ENCODE assay signal across 7 cellular contexts in genomic region chr15:74788716-74789151, GRCh38. TPM values are rescaled to one million over a fixed set of nuclear protein-coding genes. Genes with fewer than 3 reads are reported as not detected.
DNase-seq lines count a peak whose midpoint lies in the region; ATAC-seq, FAIRE-seq and TF ChIP-seq lines count a peak whose summit lies in the region.

No MANE protein-coding gene starts in this region.

- no peak overlapping the region for H2AFZ ChIP-seq in keratinocyte (ENCODE audit: control insufficient read depth, low read length)

- ATAC-seq in GM19035 (IDR thresholded peaks at IDR 0.05; ENCODE audit: unreplicated experiment) = peak; percentile 33
- ATAC-seq in HG02885 (IDR thresholded peaks at IDR 0.05; ENCODE audit: poor library complexity, unreplicated experiment) = peak; percentile 34
- ATAC-seq in WTC11 = peak; percentile 19

- H3K4me1 Mint-ChIP-seq in WTC11 = peaks cover 46% of the 10 kb centered on the region

- TF ChIP-seq CTCF in WTC11 (IDR thresholded peaks at IDR 0.05) = no peak
- no peak for TF ChIP-seq CTCF in keratinocyte (optimal IDR thresholded peaks at IDR 0.05 in 1 of 3, IDR thresholded peaks at IDR 0.05 in 1 of 3, conservative IDR thresholded peaks at IDR 0.05 in 1 of 3; ENCODE audit: extremely low read depth in 1 of 3, insufficient read depth in 2 of 3, low read length in 3 of 3)

- peak overlapping the region; percentile 46 for H3K4me2 ChIP-seq in keratinocyte (ENCODE audit: control insufficient read depth, extremely low read depth, insufficient read depth, low read depth, low read length)

- H3K9me3 ChIP-seq in keratinocyte (ENCODE audit: control insufficient read depth, low read depth, low read length) = no peaks in the 10 kb centered on the region

- DNase-seq in WTC11 (ENCODE audit: low spot score) (peak; percentile 48), keratinocyte (ENCODE audit: low read depth, low spot score) (no peak), CD1c-positive myeloid dendritic cell (ENCODE audit: extremely low spot score) (no peak), A172 (ENCODE audit: low spot score) (no peak), NCI-H2196 (lab: John Stamatoyannopoulos, UW; ENCODE audit: unreplicated experiment) (no peak)

- peaks cover 92% of the 10 kb centered on the region for H3K79me2 ChIP-seq in keratinocyte (ENCODE audit: control insufficient read depth, insufficient read depth, low read length)

- H3K4me1 ChIP-seq in keratinocyte (ENCODE audit: control insufficient read depth, extremely low read depth, insufficient read depth, low read length) = peaks cover 71% of the 10 kb centered on the region

- H3K27me3 Mint-ChIP-seq in WTC11 (ENCODE audit: low read depth) = no peaks in the 10 kb centered on the region; the same call in 1 of the 2 replicates

- peak overlapping the region; percentile 4 for H3K9ac ChIP-seq in keratinocyte (ENCODE audit: control insufficient read depth, extremely low read depth, insufficient read depth, low read length)

- no peak for FAIRE-seq in keratinocyte (lab: Jason Lieb, UNC)

- H3K36me3 Mint-ChIP-seq in WTC11 = no peaks in the 10 kb centered on the region

- CTCF ChIA-PET in WTC11 (lab: Charles Lee) = interaction anchor here (0.9 to 14.8 kb wide), 17 partner anchors 10 to 207 kb away, joined by 3 to 360 read pairs (median 10); partner anchors contain the start of genes CPLX3, FAM219B and SCAMP5

- POLR2A ChIA-PET in WTC11 (lab: Charles Lee) = interaction anchor here (0.6 kb wide), 1 partner anchor 17 kb away, joined by 3 read pairs; no protein-coding TSS in a partner anchor

- no peak overlapping the region for H3K27ac Mint-ChIP-seq in WTC11

- 0 out of 2 replicates have a peak overlapping the region, but pooled peaks have one; percentile 24 for H3K4me3 Mint-ChIP-seq in WTC11

- dilution Hi-C loops in keratinocyte (cut with MboI; ENCODE audit: extremely low pct_ligation_motif_present, low sequenced_read_pairs) = no loop called here

- H3K4me3 ChIP-seq in keratinocyte (ENCODE audit: control insufficient read depth in 2 of 3, extremely low read depth in 1 of 3, insufficient read depth in 2 of 3, low read depth in 1 of 3, low read length in 3 of 3) = no peak overlapping the region

- peaks cover 18% of the 10 kb centered on the region for H3K9me1 ChIP-seq in keratinocyte (ENCODE audit: control insufficient read depth, extremely low read depth, insufficient read depth, low read length)

- no peak overlapping the region for H3K27ac ChIP-seq in keratinocyte (ENCODE audit: control insufficient read depth, insufficient read depth, low read length)

- H3K9me3 Mint-ChIP-seq in WTC11 = no peaks in the 10 kb centered on the region

- H4K20me1 ChIP-seq in keratinocyte (ENCODE audit: control insufficient read depth, extremely low read depth, insufficient read depth, low read length) = peaks cover 35% of the 10 kb centered on the region

- peaks cover 3 to 10% of the 10 kb centered on the region in 2 experiments for H3K36me3 ChIP-seq in keratinocyte (ENCODE audit: control insufficient read depth in 2 of 2, extremely low read depth in 1 of 2, insufficient read depth in 2 of 2, low read length in 2 of 2)

- no peaks in the 10 kb centered on the region for H3K27me3 ChIP-seq in keratinocyte (ENCODE audit: control insufficient read depth, extremely low read depth, insufficient read depth, low read length)

TF ChIP-seq in WTC11, 78 proteins besides CTCF, POLR2A, EP300 and RAD21 (continues in another document):
- TF ChIP-seq ZNF416 (CRISPR knock-in tag; IDR thresholded peaks at IDR 0.05) (no peak), SMAD3 (CRISPR knock-in tag; IDR thresholded peaks at IDR 0.05; ENCODE audit: borderline replicate concordance) (no peak), ZNF512 (CRISPR knock-in tag; IDR thresholded peaks at IDR 0.05; ENCODE audit: borderline replicate concordance) (no peak), JUN (CRISPR knock-in tag; IDR thresholded peaks at IDR 0.05) (0 out of 2 replicates have a peak, but pooled peaks have one; percentile 30)
- TF ChIP-seq, protein P1, sequence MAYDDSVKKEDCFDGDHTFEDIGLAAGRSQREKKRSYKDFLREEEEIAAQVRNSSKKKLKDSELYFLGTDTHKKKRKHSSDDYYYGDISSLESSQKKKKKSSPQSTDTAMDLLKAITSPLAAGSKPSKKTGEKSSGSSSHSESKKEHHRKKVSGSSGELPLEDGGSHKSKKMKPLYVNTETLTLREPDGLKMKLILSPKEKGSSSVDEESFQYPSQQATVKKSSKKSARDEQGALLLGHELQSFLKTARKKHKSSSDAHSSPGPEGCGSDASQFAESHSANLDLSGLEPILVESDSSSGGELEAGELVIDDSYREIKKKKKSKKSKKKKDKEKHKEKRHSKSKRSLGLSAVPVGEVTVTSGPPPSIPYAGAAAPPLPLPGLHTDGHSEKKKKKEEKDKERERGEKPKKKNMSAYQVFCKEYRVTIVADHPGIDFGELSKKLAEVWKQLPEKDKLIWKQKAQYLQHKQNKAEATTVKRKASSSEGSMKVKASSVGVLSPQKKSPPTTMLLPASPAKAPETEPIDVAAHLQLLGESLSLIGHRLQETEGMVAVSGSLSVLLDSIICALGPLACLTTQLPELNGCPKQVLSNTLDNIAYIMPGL (CRISPR knock-in tag; IDR thresholded peaks at IDR 0.05) = peak; percentile 38; the same call in 1 of the 2 replicates

RNA-seq across cellular contexts. Expression of gene CSK, which starts 6.9 kb away (rescaled TPM):
- 55.1 to 55.9 TPM (median 55.3 TPM) in 3 replicates for total RNA-seq in WTC11 (2021)
- polyA plus RNA-seq in keratinocyte = 14.9 to 41.5 TPM (median 17.2 TPM) in 3 replicates
- 16.8 TPM for polyA plus RNA-seq in keratinocyte (2011; ENCODE audit: low read depth)
- polyA plus RNA-seq in keratinocyte (2011; cell fraction: cytosol; rRNA removed) = 19.4 and 37.7 TPM in 2 replicates
- polyA plus RNA-seq in keratinocyte (2011; cell fraction: nucleus; rRNA removed) = 40.0 and 50.1 TPM in 2 replicates
- 38.6 and 52.8 TPM in 2 replicates for polyA plus RNA-seq in keratinocyte (2012; ENCODE audit: low replicate concordance)
- polyA minus RNA-seq in keratinocyte = 22.1 to 111 TPM (median 39.2 TPM) in 3 replicates
- polyA minus RNA-seq in keratinocyte (2011; cell fraction: cytosol; rRNA and poly(A)+ RNA removed) = 47.0 TPM
- 26.1 and 28.3 TPM in 2 replicates for polyA minus RNA-seq in keratinocyte (2011; cell fraction: nucleus; rRNA and poly(A)+ RNA removed)
- 28.3 and 29.8 TPM in 2 replicates for total RNA-seq in A172 (2014; rRNA removed; shearing (Covaris generic))

RNA-seq across cellular contexts. Expression of gene LMAN1L, which starts 23.9 kb away (rescaled TPM):
- total RNA-seq in WTC11 (2021) = not detected in 3 replicates
- polyA plus RNA-seq in keratinocyte = not detected in 3 replicates
- polyA plus RNA-seq in keratinocyte (2011; ENCODE audit: low read depth) = not detected
- polyA plus RNA-seq in keratinocyte (2011; cell fraction: cytosol; rRNA removed) = not detected in 2 replicates
- 0.05 and 0.22 TPM in 2 replicates for polyA plus RNA-seq in keratinocyte (2011; cell fraction: nucleus; rRNA removed)
- polyA plus RNA-seq in keratinocyte (2012; ENCODE audit: low replicate concordance) = not detected in 2 replicates
- polyA minus RNA-seq in keratinocyte = 0.36 to 0.38 TPM in 2 of 3 replicates, not detected in the other
- not detected for polyA minus RNA-seq in keratinocyte (2011; cell fraction: cytosol; rRNA and poly(A)+ RNA removed)
- 0.21 and 0.31 TPM in 2 replicates for polyA minus RNA-seq in keratinocyte (2011; cell fraction: nucleus; rRNA and poly(A)+ RNA removed)
- total RNA-seq in A172 (2014; rRNA removed; shearing (Covaris generic)) = not detected in 2 replicates

RNA-seq across cellular contexts. Expression of gene CPLX3, which starts 37.7 kb away (rescaled TPM):
- total RNA-seq in WTC11 (2021) = 0.09 to 0.21 TPM (median 0.09 TPM) in 3 replicates
- 0.03 TPM in 1 of 3 replicates, not detected in the others for polyA plus RNA-seq in keratinocyte
- not detected for polyA plus RNA-seq in keratinocyte (2011; ENCODE audit: low read depth)
- polyA plus RNA-seq in keratinocyte (2011; cell fraction: cytosol; rRNA removed) = not detected in 2 replicates
- polyA plus RNA-seq in keratinocyte (2011; cell fraction: nucleus; rRNA removed) = 0.13 and 0.27 TPM in 2 replicates
- polyA plus RNA-seq in keratinocyte (2012; ENCODE audit: low replicate concordance) = 0.18 TPM in 1 of 2 replicates, not detected in the other
- not detected in 3 replicates for polyA minus RNA-seq in keratinocyte
- polyA minus RNA-seq in keratinocyte (2011; cell fraction: cytosol; rRNA and poly(A)+ RNA removed) = not detected
- not detected in 2 replicates for polyA minus RNA-seq in keratinocyte (2011; cell fraction: nucleus; rRNA and poly(A)+ RNA removed)
- total RNA-seq in A172 (2014; rRNA removed; shearing (Covaris generic)) = not detected in 2 replicates

RNA-seq across cellular contexts. Expression of gene CYP1A2, which starts 40.1 kb away (rescaled TPM):
- total RNA-seq in WTC11 (2021) = 0.07 TPM in 1 of 3 replicates, not detected in the others
- polyA plus RNA-seq in keratinocyte = 0.04 to 0.09 TPM in 2 of 3 replicates, not detected in the other
- not detected for polyA plus RNA-seq in keratinocyte (2011; ENCODE audit: low read depth)
- polyA plus RNA-seq in keratinocyte (2011; cell fraction: cytosol; rRNA removed) = 0.06 TPM in 1 of 2 replicates, not detected in the other
- polyA plus RNA-seq in keratinocyte (2011; cell fraction: nucleus; rRNA removed) = 0.04 and 0.09 TPM in 2 replicates
- polyA plus RNA-seq in keratinocyte (2012; ENCODE audit: low replicate concordance) = not detected in 2 replicates
- polyA minus RNA-seq in keratinocyte = not detected in 3 replicates
- polyA minus RNA-seq in keratinocyte (2011; cell fraction: cytosol; rRNA and poly(A)+ RNA removed) = not detected
- not detected in 2 replicates for polyA minus RNA-seq in keratinocyte (2011; cell fraction: nucleus; rRNA and poly(A)+ RNA removed)
- total RNA-seq in A172 (2014; rRNA removed; shearing (Covaris generic)) = not detected in 2 replicates

RNA-seq across cellular contexts. Expression of gene ULK3, which starts 54.2 kb away (rescaled TPM):
- total RNA-seq in WTC11 (2021) = 34.4 to 38.9 TPM (median 37.4 TPM) in 3 replicates
- polyA plus RNA-seq in keratinocyte = 12.0 to 26.4 TPM (median 16.5 TPM) in 3 replicates
- polyA plus RNA-seq in keratinocyte (2011; ENCODE audit: low read depth) = 30.4 TPM
- 12.2 and 14.8 TPM in 2 replicates for polyA plus RNA-seq in keratinocyte (2011; cell fraction: cytosol; rRNA removed)
- 84.1 and 86.4 TPM in 2 replicates for polyA plus RNA-seq in keratinocyte (2011; cell fraction: nucleus; rRNA removed)
- 17.7 and 48.6 TPM in 2 replicates for polyA plus RNA-seq in keratinocyte (2012; ENCODE audit: low replicate concordance)
- polyA minus RNA-seq in keratinocyte = 8.8 to 21.0 TPM (median 19.1 TPM) in 3 replicates
- 10.6 TPM for polyA minus RNA-seq in keratinocyte (2011; cell fraction: cytosol; rRNA and poly(A)+ RNA removed)
- polyA minus RNA-seq in keratinocyte (2011; cell fraction: nucleus; rRNA and poly(A)+ RNA removed) = 10.8 and 11.5 TPM in 2 replicates
- total RNA-seq in A172 (2014; rRNA removed; shearing (Covaris generic)) = 35.9 and 40.1 TPM in 2 replicates
